ENCODE assay signal across 1 cellular context in the genomic region with DNA sequence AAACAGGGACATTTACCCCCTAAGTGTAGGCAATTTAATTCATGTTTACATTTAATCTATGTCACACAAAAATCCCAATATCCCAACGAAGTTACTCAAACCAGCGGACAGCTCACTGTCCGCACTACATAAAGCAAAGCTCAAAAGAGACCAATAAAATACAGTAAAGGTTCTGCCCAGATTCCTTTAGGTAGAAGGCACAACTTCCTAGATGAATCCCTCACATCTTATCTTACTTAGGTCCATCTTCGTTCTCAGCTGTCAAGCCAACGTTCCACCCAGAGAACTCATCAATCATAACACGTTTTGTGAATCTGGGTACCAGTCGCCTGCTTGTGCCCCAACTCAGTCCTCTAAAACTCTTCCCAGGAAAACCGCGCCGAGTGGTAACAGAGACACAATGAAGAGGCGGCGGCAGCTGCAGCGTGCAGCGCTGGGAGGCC.
TF ChIP-seq lines count a peak whose summit lies in the region.

No MANE protein-coding gene starts in this region.

TF ChIP-seq in liver, 16 proteins besides CTCF, POLR2A, EP300 and RAD21 (continued from another document):
- TF ChIP-seq NR2F2 (IDR thresholded peaks at IDR 0.05) (no peak), JUND (IDR thresholded peaks at IDR 0.05) (no peak), YY1 (IDR thresholded peaks at IDR 0.05) (no peak)
